Comparison of ENCODE assay signal across 32 cellular contexts in genomic region chr20:60212695-60213094, GRCh38.
"Had no signal": no experiment of that assay in that cellular context is flagged by ENCODE, and none has a peak within 500 bp of the region (broad histone marks: within the 10 kb centered on the region; RNA-seq: fewer than 3 reads in every experiment).

No MANE protein-coding gene starts in this region.

- H3K9me3 ChIP-seq: esophagus squamous epithelium had no signal

- H3K4me1 Mint-ChIP-seq: activated B cell treated with CpG ODN at 0.5 μM for 24 hours had no signal

- H3K4me3 ChIP-seq: esophagus squamous epithelium had no signal

- H3K36me3 Mint-ChIP-seq: activated naive CD8-positive, alpha-beta T cell; T-cell had no signal

- H3K36me3 ChIP-seq: brain microvascular endothelial cell, esophagus squamous epithelium, WERI-Rb-1 had no signal

- H3K27ac Mint-ChIP-seq: activated B cell treated with CpG ODN at 0.5 μM for 24 hours; activated naive CD8-positive, alpha-beta T cell; activated T-cell treated with anti-CD3 and anti-CD28 coated beads, Interleukin-2, amount 50 U/mL, for 24 hours; activated T-cell treated with anti-CD3 and anti-CD28 coated beads, Interleukin-2, amount 50 U/mL, for 72 hours; T-cell; T-helper 1 cell treated with Interleukin-12 subunit alpha and Interleukin-12 subunit beta and Interleukin-4 antibody, amounts not matched to agents 30 μg/mL and 1 μg/mL, for 36 hours; T-helper 2 cell treated with Interferon-gamma antibody and Interleukin-4, amounts not matched to agents 5 μg/mL and 100 μg/mL, for 36 hours had no signal

- H3K9me3 Mint-ChIP-seq: activated B cell treated with CpG ODN at 0.5 μM for 24 hours; activated T-cell treated with anti-CD3 and anti-CD28 coated beads, Interleukin-2, amount 50 U/mL, for 24 hours; activated T-cell treated with anti-CD3 and anti-CD28 coated beads, Interleukin-2, amount 50 U/mL, for 72 hours; effector memory CD8-positive, alpha-beta T cell; T-cell; T-helper 1 cell treated with Interleukin-12 subunit alpha and Interleukin-12 subunit beta and Interleukin-4 antibody, amounts not matched to agents 30 μg/mL and 1 μg/mL, for 36 hours; T-helper 2 cell treated with Interferon-gamma antibody and Interleukin-4, amounts not matched to agents 5 μg/mL and 100 μg/mL, for 36 hours had no signal

- H3K27me3 Mint-ChIP-seq: activated B cell treated with CpG ODN at 0.5 μM for 24 hours had no signal

- ATAC-seq: activated CD4-positive, CD25-positive, alpha-beta regulatory T cell treated with anti-CD3 and anti-CD28 coated beads, Interleukin-2, amount 50 U/mL, for 24 hours; activated T-cell treated with anti-CD3 and anti-CD28 coated beads, Interleukin-2, amount 50 U/mL, for 72 hours; effector memory CD8-positive, alpha-beta T cell; T-cell had no signal

- H3K27me3 ChIP-seq: brain microvascular endothelial cell had no signal

- H3K4me3 Mint-ChIP-seq: activated B cell treated with CpG ODN at 0.5 μM for 24 hours; activated naive CD8-positive, alpha-beta T cell; activated T-cell treated with anti-CD3 and anti-CD28 coated beads, Interleukin-2, amount 50 U/mL, for 24 hours; activated T-cell treated with anti-CD3 and anti-CD28 coated beads, Interleukin-2, amount 50 U/mL, for 72 hours; effector memory CD8-positive, alpha-beta T cell; T-cell; T-helper 1 cell treated with Interleukin-12 subunit alpha and Interleukin-12 subunit beta and Interleukin-4 antibody, amounts not matched to agents 30 μg/mL and 1 μg/mL, for 36 hours; T-helper 2 cell treated with Interferon-gamma antibody and Interleukin-4, amounts not matched to agents 5 μg/mL and 100 μg/mL, for 36 hours had no signal

- DNase-seq: activated B cell treated with CpG ODN at 0.5 μM for 24 hours; activated CD4-positive, alpha-beta T cell treated with anti-CD3 and anti-CD28 coated beads for 48 hours; activated CD4-positive, alpha-beta T cell treated with anti-CD3 and anti-CD28 coated beads, Interleukin-2, amount 50 U/mL, for 1 hour; activated CD4-positive, alpha-beta T cell treated with anti-CD3 and anti-CD28 coated beads, Interleukin-2, amount 50 U/mL, for 48 hours; activated CD8-positive, alpha-beta memory T cell treated with anti-CD3 and anti-CD28 coated beads, Interleukin-2, amount 50 U/mL, for 48 hours; activated gamma-delta T cell treated with Interleukin-2 at 50 U/mL for 16 hours; activated naive CD4-positive, alpha-beta T cell treated with anti-CD3 and anti-CD28 coated beads, Interleukin-2, amount 50 U/mL, for 16 hours; activated naive CD4-positive, alpha-beta T cell treated with Interleukin-2 at 50 U/mL for 16 hours; activated T-cell treated with anti-CD3 and anti-CD28 coated beads for 4 hours; activated T-cell treated with anti-CD3 and anti-CD28 coated beads, Interleukin-2, amount 50 U/mL, for 24 hours; activated T-cell treated with anti-CD3 and anti-CD28 coated beads, Interleukin-2, amount 50 U/mL, for 72 hours; amniotic stem cell; anterior cingulate cortex; brain microvascular endothelial cell; caudate nucleus; cortex of kidney; dermis blood vessel endothelial cell; effector CD4-positive, alpha-beta T cell; effector memory CD8-positive, alpha-beta T cell; erythroblast; esophagus squamous epithelium; foreskin melanocyte; head of caudate nucleus; T-cell; T1000; WERI-Rb-1 had no signal

- FAIRE-seq: astrocyte, colon had no signal

- H3K27ac ChIP-seq: brain microvascular endothelial cell, esophagus squamous epithelium, WERI-Rb-1 had no signal
